ENCODE assay signal across 19 cellular contexts in the genomic region with DNA sequence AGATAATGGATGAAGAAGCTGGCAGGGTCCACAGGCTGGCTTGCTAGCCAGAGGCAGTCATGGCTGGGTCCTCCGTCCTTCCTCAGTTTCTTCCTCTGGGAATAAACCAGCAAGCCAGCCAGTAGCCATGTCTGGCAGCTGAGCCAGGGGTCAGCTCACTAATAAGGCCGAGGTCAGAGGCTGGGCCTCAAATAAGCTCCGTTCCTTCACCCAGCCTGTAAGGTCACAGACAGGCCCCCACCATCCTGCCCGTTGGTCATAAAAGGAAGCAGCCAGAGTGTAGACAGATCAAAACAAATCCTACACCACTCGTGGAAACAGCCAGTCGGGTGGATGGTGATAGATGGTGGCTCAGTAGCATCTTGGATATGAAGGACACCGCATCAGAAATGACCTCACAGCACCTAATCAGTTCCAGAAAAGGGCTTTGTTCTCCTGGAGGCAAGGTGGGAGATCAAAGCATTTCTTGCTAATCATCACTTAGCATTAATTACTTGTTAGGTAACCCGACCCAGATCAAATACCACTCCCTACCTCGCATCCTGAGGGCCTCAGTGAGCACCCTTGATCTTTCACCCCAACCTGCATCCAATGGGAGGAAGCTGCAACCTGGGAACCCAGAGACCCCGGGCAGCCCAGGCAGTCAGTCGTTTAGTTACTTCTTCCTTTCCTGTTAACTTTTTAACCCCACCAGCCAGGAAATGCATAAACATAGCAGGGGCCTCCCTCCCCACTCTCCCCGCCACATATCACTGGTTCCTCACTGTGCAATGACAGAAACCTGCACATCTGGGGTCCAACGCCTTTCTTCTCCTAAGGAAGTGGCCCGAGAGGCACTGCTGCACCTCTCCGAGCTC.
DNase-seq lines count a peak whose midpoint lies in the region; ATAC-seq, FAIRE-seq and TF ChIP-seq lines count a peak whose summit lies in the region.
"Had no signal": no experiment of that assay in that cellular context is flagged by ENCODE, and none has a peak within 500 bp of the region (broad histone marks: within the 10 kb centered on the region; RNA-seq: fewer than 3 reads in every experiment).

No MANE protein-coding gene starts in this region.

- TF ChIP-seq CTCF in WTC11 (IDR thresholded peaks at IDR 0.05), result no peak
- TF ChIP-seq CTCF in vagina (IDR thresholded peaks at IDR 0.05), result no peak

- FAIRE-seq in GM18507 (lab: Jason Lieb, UNC), result peak; percentile 75
- FAIRE-seq: astrocyte, H54, RCC 7860 had no signal

- intact Hi-C loops in vagina (cut with DNase I), result no loop called here

- H3K27ac Mint-ChIP-seq in WTC11, result peak overlapping the region; percentile 19; the same call in 1 of the 2 replicates
- peak overlapping the region; percentile 3 to 92 (median 82) for H3K27ac Mint-ChIP-seq in naive thymus-derived CD8-positive, alpha-beta T cell
- H3K27ac Mint-ChIP-seq: CD4-positive, CD25-positive, alpha-beta regulatory T cell; T-helper 1 cell treated with Interleukin-12 subunit alpha and Interleukin-12 subunit beta and Interleukin-4 antibody, amounts not matched to agents 30 μg/mL and 1 μg/mL, for 36 hours had no signal

- H3K4me3 Mint-ChIP-seq in WTC11, result no peak overlapping the region
- peak overlapping the region in 9 of 10 donors; percentile 57 to 87 (median 76) for H3K4me3 Mint-ChIP-seq in naive thymus-derived CD8-positive, alpha-beta T cell
- H3K4me3 Mint-ChIP-seq: CD4-positive, CD25-positive, alpha-beta regulatory T cell; T-helper 1 cell treated with Interleukin-12 subunit alpha and Interleukin-12 subunit beta and Interleukin-4 antibody, amounts not matched to agents 30 μg/mL and 1 μg/mL, for 36 hours had no signal

- ATAC-seq in WTC11, result no peak; the same call in 1 of the 2 replicates
- peak; percentile 35 to 63 for ATAC-seq in naive thymus-derived CD8-positive, alpha-beta T cell
- no peak for ATAC-seq in HG03280 (IDR thresholded peaks at IDR 0.05; ENCODE audit: unreplicated experiment)
- ATAC-seq: stimulated activated naive CD8-positive, alpha-beta T cell treated with anti-CD3 and anti-CD28 coated beads, Interleukin-15, amount 100 ng/mL, for 72 hours had no signal

- H3K36me3 ChIP-seq in KOPT-K1 (ENCODE audit: insufficient read depth, low read length), result peaks cover 17% of the 10 kb centered on the region
- H3K36me3 ChIP-seq in vagina, result no peaks in the 10 kb centered on the region

- H3K9me3 Mint-ChIP-seq in WTC11, result no peaks in the 10 kb centered on the region
- H3K9me3 Mint-ChIP-seq in naive thymus-derived CD8-positive, alpha-beta T cell, result no peaks in the 10 kb centered on the region
- H3K9me3 Mint-ChIP-seq: CD4-positive, CD25-positive, alpha-beta regulatory T cell; stimulated activated naive CD8-positive, alpha-beta T cell treated with anti-CD3 and anti-CD28 coated beads, Interleukin-15, amount 100 ng/mL, for 72 hours; T-helper 1 cell treated with Interleukin-12 subunit alpha and Interleukin-12 subunit beta and Interleukin-4 antibody, amounts not matched to agents 30 μg/mL and 1 μg/mL, for 36 hours had no signal

- DNase-seq in GM18507 (ENCODE audit: extremely low spot score, insufficient read length, low read depth) (no peak), WTC11 (ENCODE audit: low spot score) (no peak), vagina (ENCODE audit: extremely low spot score in 2 of 2) (no peak), A172 (ENCODE audit: low spot score) (no peak), AG20443 (ENCODE audit: low spot score) (no peak)
- peak in 1 of 10 donors; percentile 36 for DNase-seq in naive thymus-derived CD8-positive, alpha-beta T cell
- DNase-seq: activated CD4-positive, alpha-beta T cell treated with anti-CD3 and anti-CD28 coated beads, Interleukin-2, amount 50 U/mL, for 1 hour; CD4-positive, CD25-positive, alpha-beta regulatory T cell; dorsolateral prefrontal cortex; NCI-H345; nucleus accumbens; stimulated activated naive CD8-positive, alpha-beta T cell treated with anti-CD3 and anti-CD28 coated beads, Interleukin-15, amount 100 ng/mL, for 72 hours had no signal

- no peaks in the 10 kb centered on the region for H3K27me3 Mint-ChIP-seq in WTC11 (ENCODE audit: low read depth)
- H3K27me3 Mint-ChIP-seq in naive thymus-derived CD8-positive, alpha-beta T cell, result no peaks in the 10 kb centered on the region
- H3K27me3 Mint-ChIP-seq: CD4-positive, CD25-positive, alpha-beta regulatory T cell; stimulated activated naive CD8-positive, alpha-beta T cell treated with anti-CD3 and anti-CD28 coated beads, Interleukin-15, amount 100 ng/mL, for 72 hours had no signal

- no peak for TF ChIP-seq POLR2A in vagina (IDR thresholded peaks at IDR 0.05)

- CTCF ChIA-PET in WTC11 (lab: Charles Lee), result interaction anchor here (0.6 to 2.6 kb wide), 7 partner anchors 10 to 245 kb away, joined by 3 to 17 read pairs (median 4); no protein-coding TSS in a partner anchor

- H3K27ac ChIP-seq in KOPT-K1 (ENCODE audit: low read depth, low read length, poor library complexity, severe bottlenecking) (peak overlapping the region; percentile 78), vagina (no peak overlapping the region)
- H3K27ac ChIP-seq: dorsolateral prefrontal cortex, skin epidermis had no signal

- H3K4me1 Mint-ChIP-seq in WTC11, result peaks cover 21% of the 10 kb centered on the region
- peaks cover 9 to 27% (median 17%) of the 10 kb centered on the region in 4 donors for H3K4me1 Mint-ChIP-seq in naive thymus-derived CD8-positive, alpha-beta T cell

- POLR2A ChIA-PET in WTC11 (lab: Charles Lee), result interaction anchor here (0.6 kb wide), 1 partner anchor 89 kb away, joined by 9 read pairs; no protein-coding TSS in a partner anchor
- POLR2A ChIA-PET in naive thymus-derived CD8-positive, alpha-beta T cell (lab: Charles Lee), result interaction anchor here (0.7 to 1.1 kb wide), 5 partner anchors 9 to 290 kb away, joined by 3 to 5 read pairs (median 4); no protein-coding TSS in a partner anchor

- no peaks in the 10 kb centered on the region for H3K9me3 ChIP-seq in KOPT-K1 (ENCODE audit: insufficient read depth, low read length, poor library complexity, severe bottlenecking)
- no peaks in the 10 kb centered on the region for H3K9me3 ChIP-seq in vagina

- H3K4me3 ChIP-seq in vagina, result no peak overlapping the region
- H3K4me3 ChIP-seq: dorsolateral prefrontal cortex, skin epidermis had no signal

- H3K36me3 Mint-ChIP-seq in WTC11, result peaks cover 26% of the 10 kb centered on the region
- H3K36me3 Mint-ChIP-seq in naive thymus-derived CD8-positive, alpha-beta T cell, result peaks cover 0 to 16% (median 7%) of the 10 kb centered on the region in 3 donors

- H3K4me1 ChIP-seq in vagina, result no peaks in the 10 kb centered on the region

- no peaks in the 10 kb centered on the region for H3K27me3 ChIP-seq in vagina
- H3K27me3 ChIP-seq: dorsolateral prefrontal cortex had no signal

TF ChIP-seq in WTC11, 78 proteins besides CTCF, POLR2A, EP300 and RAD21 (continues in another document):
- TF ChIP-seq ESRRA (CRISPR knock-in tag; IDR thresholded peaks at IDR 0.05; ENCODE audit: borderline replicate concordance) (no peak), AFF4 (CRISPR knock-in tag; IDR thresholded peaks at IDR 0.05; ENCODE audit: borderline replicate concordance) (no peak)
- TF ChIP-seq, protein P1, sequence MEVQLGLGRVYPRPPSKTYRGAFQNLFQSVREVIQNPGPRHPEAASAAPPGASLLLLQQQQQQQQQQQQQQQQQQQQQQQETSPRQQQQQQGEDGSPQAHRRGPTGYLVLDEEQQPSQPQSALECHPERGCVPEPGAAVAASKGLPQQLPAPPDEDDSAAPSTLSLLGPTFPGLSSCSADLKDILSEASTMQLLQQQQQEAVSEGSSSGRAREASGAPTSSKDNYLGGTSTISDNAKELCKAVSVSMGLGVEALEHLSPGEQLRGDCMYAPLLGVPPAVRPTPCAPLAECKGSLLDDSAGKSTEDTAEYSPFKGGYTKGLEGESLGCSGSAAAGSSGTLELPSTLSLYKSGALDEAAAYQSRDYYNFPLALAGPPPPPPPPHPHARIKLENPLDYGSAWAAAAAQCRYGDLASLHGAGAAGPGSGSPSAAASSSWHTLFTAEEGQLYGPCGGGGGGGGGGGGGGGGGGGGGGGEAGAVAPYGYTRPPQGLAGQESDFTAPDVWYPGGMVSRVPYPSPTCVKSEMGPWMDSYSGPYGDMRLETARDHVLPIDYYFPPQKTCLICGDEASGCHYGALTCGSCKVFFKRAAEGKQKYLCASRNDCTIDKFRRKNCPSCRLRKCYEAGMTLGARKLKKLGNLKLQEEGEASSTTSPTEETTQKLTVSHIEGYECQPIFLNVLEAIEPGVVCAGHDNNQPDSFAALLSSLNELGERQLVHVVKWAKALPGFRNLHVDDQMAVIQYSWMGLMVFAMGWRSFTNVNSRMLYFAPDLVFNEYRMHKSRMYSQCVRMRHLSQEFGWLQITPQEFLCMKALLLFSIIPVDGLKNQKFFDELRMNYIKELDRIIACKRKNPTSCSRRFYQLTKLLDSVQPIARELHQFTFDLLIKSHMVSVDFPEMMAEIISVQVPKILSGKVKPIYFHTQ (CRISPR knock-in tag; IDR thresholded peaks at IDR 0.05), result no peak

Comparison
In these comparisons a context has a peak if more than half of its experiments do, and no peak if none do; other contexts are left out.
1. ATAC-seq: peak in naive thymus-derived CD8-positive, alpha-beta T cell (2 of 2); none in WTC11 (single experiment) and HG03280 (single experiment).